In the genomic region with DNA sequence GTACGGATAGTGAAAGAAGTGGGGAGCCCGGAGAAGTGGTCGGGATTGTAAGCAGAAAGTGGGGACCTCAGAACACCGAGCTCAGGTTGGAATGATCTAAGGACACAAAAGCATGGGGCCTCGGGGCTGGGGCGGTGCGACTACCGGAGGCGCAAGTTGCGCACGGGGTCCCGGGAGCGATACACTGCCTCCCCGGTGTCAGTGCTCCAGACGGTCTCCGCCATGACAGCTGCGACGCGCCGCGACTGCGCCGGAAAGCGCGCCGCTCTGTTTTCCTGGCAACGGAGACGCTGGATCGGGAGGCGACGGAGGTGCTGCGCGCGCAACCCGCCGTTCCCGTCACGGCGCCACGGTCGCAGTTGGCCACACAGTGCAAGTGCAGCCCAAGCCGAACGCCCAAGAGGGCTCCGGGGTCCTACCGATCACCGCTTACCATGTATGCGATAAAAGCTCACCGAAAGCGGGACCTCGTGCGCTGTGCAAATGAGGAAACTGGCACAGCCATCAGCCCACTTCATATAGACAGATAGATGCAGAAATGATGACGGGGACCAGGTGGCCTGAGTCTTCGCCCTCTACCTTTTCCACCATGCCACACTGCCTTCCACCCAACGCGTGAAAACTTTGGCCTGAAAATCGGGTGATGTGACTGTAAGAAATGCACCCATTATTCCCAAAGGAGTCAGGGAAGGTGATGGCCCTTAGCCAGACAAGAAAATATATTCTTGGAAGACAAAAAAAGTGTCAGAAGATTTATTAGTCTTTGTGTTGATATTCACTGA, we compare ENCODE assay signal across 1 cellular context.
TF ChIP-seq lines count a peak whose summit lies in the region.

MKS1 (minus strand) TSS at position 249 of the 782 bp plus-strand sequence; CDS start at position 224, 25 bp downstream.

TF ChIP-seq in HepG2, 621 proteins besides CTCF, POLR2A, EP300 and RAD21 (continued from another document and continues in another):
- TF ChIP-seq, protein P1, sequence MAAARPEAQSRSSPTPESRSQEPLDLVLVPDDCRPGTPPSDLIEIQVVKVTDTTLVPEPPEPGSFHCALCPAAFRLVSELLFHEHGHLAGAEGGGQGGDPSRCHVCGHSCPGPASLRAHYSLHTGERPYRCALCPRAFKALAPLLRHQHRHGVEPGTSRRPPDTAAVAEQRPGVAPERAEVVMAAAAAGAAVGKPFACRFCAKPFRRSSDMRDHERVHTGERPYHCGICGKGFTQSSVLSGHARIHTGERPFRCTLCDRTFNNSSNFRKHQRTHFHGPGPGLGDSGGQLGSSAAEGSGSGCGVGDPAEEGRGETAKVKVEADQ (CRISPR knock-in tag; IDR thresholded peaks at IDR 0.05; ENCODE audit: borderline replicate concordance): peak; percentile 99
- TF ChIP-seq ZNF672 (CRISPR knock-in tag; IDR thresholded peaks at IDR 0.05): no peak
- peak; percentile 94 for TF ChIP-seq KAT7 (CRISPR knock-in tag; IDR thresholded peaks at IDR 0.05; ENCODE audit: borderline replicate concordance)
- TF ChIP-seq MBNL3 (CRISPR knock-in tag; conservative IDR thresholded peaks at IDR 0.05): no peak
- 0 out of 2 replicates have a peak, but pooled peaks have one; percentile 28 for TF ChIP-seq ZNF570 (CRISPR knock-in tag; IDR thresholded peaks at IDR 0.05; ENCODE audit: borderline replicate concordance)
- TF ChIP-seq ZNF644 (CRISPR knock-in tag; IDR thresholded peaks at IDR 0.05; ENCODE audit: low read depth): peak; percentile 94
- peak; percentile 82 for TF ChIP-seq ZNF782 (CRISPR knock-in tag; IDR thresholded peaks at IDR 0.05; ENCODE audit: borderline replicate concordance)
- TF ChIP-seq SMARCE1 (IDR thresholded peaks at IDR 0.05; ENCODE audit: borderline replicate concordance): no peak
- 0 out of 2 replicates have a peak, but pooled peaks have one; percentile 40 for TF ChIP-seq TBP (CRISPR knock-in tag; IDR thresholded peaks at IDR 0.05)
- no peak for TF ChIP-seq MAF1 (CRISPR knock-in tag; IDR thresholded peaks at IDR 0.05; ENCODE audit: borderline replicate concordance)
- TF ChIP-seq, protein P2, sequence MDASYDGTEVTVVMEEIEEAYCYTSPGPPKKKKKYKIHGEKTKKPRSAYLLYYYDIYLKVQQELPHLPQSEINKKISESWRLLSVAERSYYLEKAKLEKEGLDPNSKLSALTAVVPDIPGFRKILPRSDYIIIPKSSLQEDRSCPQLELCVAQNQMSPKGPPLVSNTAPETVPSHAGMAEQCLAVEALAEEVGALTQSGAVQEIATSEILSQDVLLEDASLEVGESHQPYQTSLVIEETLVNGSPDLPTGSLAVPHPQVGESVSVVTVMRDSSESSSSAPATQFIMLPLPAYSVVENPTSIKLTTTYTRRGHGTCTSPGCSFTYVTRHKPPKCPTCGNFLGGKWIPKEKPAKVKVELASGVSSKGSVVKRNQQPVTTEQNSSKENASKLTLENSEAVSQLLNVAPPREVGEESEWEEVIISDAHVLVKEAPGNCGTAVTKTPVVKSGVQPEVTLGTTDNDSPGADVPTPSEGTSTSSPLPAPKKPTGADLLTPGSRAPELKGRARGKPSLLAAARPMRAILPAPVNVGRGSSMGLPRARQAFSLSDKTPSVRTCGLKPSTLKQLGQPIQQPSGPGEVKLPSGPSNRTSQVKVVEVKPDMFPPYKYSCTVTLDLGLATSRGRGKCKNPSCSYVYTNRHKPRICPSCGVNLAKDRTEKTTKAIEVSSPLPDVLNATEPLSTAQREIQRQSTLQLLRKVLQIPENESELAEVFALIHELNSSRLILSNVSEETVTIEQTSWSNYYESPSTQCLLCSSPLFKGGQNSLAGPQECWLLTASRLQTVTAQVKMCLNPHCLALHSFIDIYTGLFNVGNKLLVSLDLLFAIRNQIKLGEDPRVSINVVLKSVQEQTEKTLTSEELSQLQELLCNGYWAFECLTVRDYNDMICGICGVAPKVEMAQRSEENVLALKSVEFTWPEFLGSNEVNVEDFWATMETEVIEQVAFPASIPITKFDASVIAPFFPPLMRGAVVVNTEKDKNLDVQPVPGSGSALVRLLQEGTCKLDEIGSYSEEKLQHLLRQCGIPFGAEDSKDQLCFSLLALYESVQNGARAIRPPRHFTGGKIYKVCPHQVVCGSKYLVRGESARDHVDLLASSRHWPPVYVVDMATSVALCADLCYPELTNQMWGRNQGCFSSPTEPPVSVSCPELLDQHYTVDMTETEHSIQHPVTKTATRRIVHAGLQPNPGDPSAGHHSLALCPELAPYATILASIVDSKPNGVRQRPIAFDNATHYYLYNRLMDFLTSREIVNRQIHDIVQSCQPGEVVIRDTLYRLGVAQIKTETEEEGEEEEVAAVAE (CRISPR knock-in tag; IDR thresholded peaks at IDR 0.05; ENCODE audit: borderline replicate concordance): peak; percentile 75; the same call in 1 of the 2 replicates
- peak; percentile 95 for TF ChIP-seq HNRNPLL (IDR thresholded peaks at IDR 0.05; ENCODE audit: low read depth, low read length, poor library complexity, severe bottlenecking)
- no peak for TF ChIP-seq PRMT3 (CRISPR knock-in tag; IDR thresholded peaks at IDR 0.05; ENCODE audit: borderline replicate concordance, low read depth)
- TF ChIP-seq SMARCC2 (IDR thresholded peaks at IDR 0.05): no peak
- no peak for TF ChIP-seq ZC3H13 (CRISPR knock-in tag; IDR thresholded peaks at IDR 0.05)
- TF ChIP-seq SCMH1 (CRISPR knock-in tag; IDR thresholded peaks at IDR 0.05; ENCODE audit: borderline replicate concordance): no peak
- peak; percentile 75 for TF ChIP-seq NFKBIZ (CRISPR knock-in tag; IDR thresholded peaks at IDR 0.05)
- TF ChIP-seq ZBTB21 (CRISPR knock-in tag; IDR thresholded peaks at IDR 0.05): no peak
- TF ChIP-seq ZNF382 (CRISPR knock-in tag; IDR thresholded peaks at IDR 0.05; ENCODE audit: borderline replicate concordance): no peak
- TF ChIP-seq DMAP1 (CRISPR knock-in tag; IDR thresholded peaks at IDR 0.05): peak; percentile 62
- TF ChIP-seq SRY (CRISPR knock-in tag; IDR thresholded peaks at IDR 0.05): no peak
- TF ChIP-seq, protein P3, sequence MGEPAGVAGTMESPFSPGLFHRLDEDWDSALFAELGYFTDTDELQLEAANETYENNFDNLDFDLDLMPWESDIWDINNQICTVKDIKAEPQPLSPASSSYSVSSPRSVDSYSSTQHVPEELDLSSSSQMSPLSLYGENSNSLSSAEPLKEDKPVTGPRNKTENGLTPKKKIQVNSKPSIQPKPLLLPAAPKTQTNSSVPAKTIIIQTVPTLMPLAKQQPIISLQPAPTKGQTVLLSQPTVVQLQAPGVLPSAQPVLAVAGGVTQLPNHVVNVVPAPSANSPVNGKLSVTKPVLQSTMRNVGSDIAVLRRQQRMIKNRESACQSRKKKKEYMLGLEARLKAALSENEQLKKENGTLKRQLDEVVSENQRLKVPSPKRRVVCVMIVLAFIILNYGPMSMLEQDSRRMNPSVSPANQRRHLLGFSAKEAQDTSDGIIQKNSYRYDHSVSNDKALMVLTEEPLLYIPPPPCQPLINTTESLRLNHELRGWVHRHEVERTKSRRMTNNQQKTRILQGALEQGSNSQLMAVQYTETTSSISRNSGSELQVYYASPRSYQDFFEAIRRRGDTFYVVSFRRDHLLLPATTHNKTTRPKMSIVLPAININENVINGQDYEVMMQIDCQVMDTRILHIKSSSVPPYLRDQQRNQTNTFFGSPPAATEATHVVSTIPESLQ (CRISPR knock-in tag; conservative IDR thresholded peaks at IDR 0.05): 0 out of 2 replicates have a peak, but pooled peaks have one; percentile 54
- TF ChIP-seq GZF1 (CRISPR knock-in tag; IDR thresholded peaks at IDR 0.05): peak; percentile 57; the same call in 1 of the 2 replicates
- TF ChIP-seq RARA (CRISPR knock-in tag; IDR thresholded peaks at IDR 0.05): no peak; the same call in 1 of the 2 replicates
- TF ChIP-seq MXI1 (IDR thresholded peaks at IDR 0.05; ENCODE audit: borderline replicate concordance, low read depth, low read length): peak; percentile 97; the same call in 2 of the 3 replicates
- TF ChIP-seq, protein P4, sequence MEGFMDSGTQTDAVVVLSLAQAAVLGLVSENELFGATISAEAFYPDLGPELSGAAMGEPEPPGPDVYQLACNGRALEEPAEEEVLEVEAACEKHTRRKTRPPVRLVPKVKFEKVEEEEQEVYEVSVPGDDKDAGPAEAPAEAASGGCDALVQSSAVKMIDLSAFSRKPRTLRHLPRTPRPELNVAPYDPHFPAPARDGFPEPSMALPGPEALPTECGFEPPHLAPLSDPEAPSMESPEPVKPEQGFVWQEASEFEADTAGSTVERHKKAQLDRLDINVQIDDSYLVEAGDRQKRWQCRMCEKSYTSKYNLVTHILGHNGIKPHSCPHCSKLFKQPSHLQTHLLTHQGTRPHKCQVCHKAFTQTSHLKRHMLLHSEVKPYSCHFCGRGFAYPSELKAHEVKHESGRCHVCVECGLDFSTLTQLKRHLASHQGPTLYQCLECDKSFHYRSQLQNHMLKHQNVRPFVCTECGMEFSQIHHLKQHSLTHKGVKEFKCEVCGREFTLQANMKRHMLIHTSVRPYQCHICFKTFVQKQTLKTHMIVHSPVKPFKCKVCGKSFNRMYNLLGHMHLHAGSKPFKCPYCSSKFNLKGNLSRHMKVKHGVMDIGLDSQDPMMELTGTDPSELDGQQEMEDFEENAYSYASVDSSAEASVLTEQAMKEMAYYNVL (CRISPR knock-in tag; IDR thresholded peaks at IDR 0.05; ENCODE audit: borderline replicate concordance): no peak
- no peak; the same call in 1 of the 2 replicates for TF ChIP-seq AHDC1 (CRISPR knock-in tag; IDR thresholded peaks at IDR 0.05; ENCODE audit: borderline replicate concordance)
- TF ChIP-seq, protein P5, sequence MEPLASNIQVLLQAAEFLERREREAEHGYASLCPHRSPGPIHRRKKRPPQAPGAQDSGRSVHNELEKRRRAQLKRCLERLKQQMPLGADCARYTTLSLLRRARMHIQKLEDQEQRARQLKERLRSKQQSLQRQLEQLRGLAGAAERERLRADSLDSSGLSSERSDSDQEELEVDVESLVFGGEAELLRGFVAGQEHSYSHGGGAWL (CRISPR knock-in tag; IDR thresholded peaks at IDR 0.05): peak; percentile 72; the same call in 1 of the 2 replicates
- 0 out of 2 replicates have a peak, but pooled peaks have one; percentile 39 for TF ChIP-seq IRX3 (CRISPR knock-in tag; IDR thresholded peaks at IDR 0.05; ENCODE audit: borderline replicate concordance, low read depth)
- TF ChIP-seq ZNF768 (CRISPR knock-in tag; IDR thresholded peaks at IDR 0.05): peak; percentile 75
- TF ChIP-seq MEF2D (CRISPR knock-in tag; IDR thresholded peaks at IDR 0.05): no peak
- TF ChIP-seq ELK4 (CRISPR knock-in tag; IDR thresholded peaks at IDR 0.05; ENCODE audit: borderline replicate concordance): no peak
- TF ChIP-seq ZNF121 (CRISPR knock-in tag; IDR thresholded peaks at IDR 0.05): 0 out of 2 replicates have a peak, but pooled peaks have one; percentile 38
- TF ChIP-seq, protein P6, sequence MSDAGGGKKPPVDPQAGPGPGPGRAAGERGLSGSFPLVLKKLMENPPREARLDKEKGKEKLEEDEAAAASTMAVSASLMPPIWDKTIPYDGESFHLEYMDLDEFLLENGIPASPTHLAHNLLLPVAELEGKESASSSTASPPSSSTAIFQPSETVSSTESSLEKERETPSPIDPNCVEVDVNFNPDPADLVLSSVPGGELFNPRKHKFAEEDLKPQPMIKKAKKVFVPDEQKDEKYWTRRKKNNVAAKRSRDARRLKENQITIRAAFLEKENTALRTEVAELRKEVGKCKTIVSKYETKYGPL (CRISPR knock-in tag; IDR thresholded peaks at IDR 0.05): no peak
- TF ChIP-seq GPN1 (CRISPR knock-in tag; IDR thresholded peaks at IDR 0.05; ENCODE audit: borderline replicate concordance): no peak
- no peak for TF ChIP-seq HNRNPUL1 (IDR thresholded peaks at IDR 0.05; ENCODE audit: low read depth, low read length)
